ENCODE assay signal across 8 cellular contexts in the genomic region with DNA sequence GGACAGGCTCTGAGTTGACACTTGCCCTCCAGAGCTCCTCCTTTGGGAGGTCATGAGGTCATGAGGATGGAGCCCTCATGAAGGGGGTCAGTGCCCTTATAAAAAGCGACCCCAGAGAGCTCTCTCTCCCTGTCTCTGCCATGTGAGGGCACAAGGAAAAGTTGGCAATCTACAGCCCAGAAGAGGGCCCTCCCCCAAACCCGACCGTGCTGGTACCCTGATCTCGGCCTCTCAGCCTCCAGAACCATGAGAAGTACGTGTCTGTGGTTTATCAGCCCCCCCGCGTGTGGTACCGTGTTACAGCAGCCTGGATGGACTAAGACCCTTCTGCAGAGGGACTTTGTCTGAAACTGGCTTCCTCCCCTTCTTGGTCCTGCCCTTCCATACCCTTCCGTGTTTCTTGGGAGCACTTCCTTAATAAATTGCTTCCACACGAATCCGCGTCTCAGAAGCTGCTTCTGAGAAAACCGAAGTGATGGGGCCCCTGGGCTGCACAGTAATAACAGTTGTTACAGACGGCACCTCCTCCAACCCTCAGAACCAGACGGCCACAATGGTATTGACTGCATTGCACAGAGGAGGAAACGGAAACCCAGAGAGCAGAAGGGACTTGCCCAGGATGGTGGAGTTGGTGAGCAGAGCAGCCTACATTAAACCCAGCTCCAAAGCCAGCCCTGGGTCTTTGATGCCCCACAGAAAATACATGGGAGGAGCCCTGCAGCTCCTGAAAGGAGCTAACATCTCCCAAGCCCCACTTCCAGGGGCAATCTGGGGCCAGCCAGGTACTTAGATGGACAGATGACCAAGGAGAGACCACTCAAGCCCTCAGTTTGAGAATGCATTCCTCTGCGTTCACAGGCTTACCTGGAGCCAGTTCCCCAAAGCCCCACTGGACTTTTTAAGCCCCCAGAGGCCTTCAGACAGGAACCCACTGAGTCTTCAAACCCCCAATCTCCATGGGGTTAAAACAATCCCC.
A peak's percentile ranks its signal among the peaks of the same experiment; 100 is the strongest.
DNase-seq lines count a peak whose midpoint lies in the region; ATAC-seq and TF ChIP-seq lines count a peak whose summit lies in the region.

No MANE protein-coding gene starts in this region.

- H3K9me3 ChIP-seq in WERI-Rb-1 (ENCODE audit: severe bottlenecking): no peaks in the 10 kb centered on the region

- peak overlapping the region; percentile 69 for H3K27ac ChIP-seq in WERI-Rb-1

- H3K27me3 ChIP-seq in WERI-Rb-1 (ENCODE audit: insufficient read depth, low read depth, severe bottlenecking): no peaks in the 10 kb centered on the region

- peaks cover 8% of the 10 kb centered on the region for H3K4me1 Mint-ChIP-seq in progenitor cell of endocrine pancreas (ENCODE audit: low read depth)

- peaks cover 8% of the 10 kb centered on the region for H3K9me3 Mint-ChIP-seq in progenitor cell of endocrine pancreas (ENCODE audit: low read depth)

- H3K36me3 Mint-ChIP-seq in progenitor cell of endocrine pancreas (ENCODE audit: insufficient read depth): no peaks in the 10 kb centered on the region

- no peak overlapping the region for H3K27ac Mint-ChIP-seq in progenitor cell of endocrine pancreas

- H3K4me3 ChIP-seq in WERI-Rb-1 (ENCODE audit: low read depth, low read length): no peak overlapping the region

- DNase-seq in DMS53 (lab: John Stamatoyannopoulos, UW) (peak; percentile 49), DMS53 treated with DMSO at 0.1 percent for 48 hours (lab: John Stamatoyannopoulos, UW; ENCODE audit: unreplicated experiment) (no peak), WERI-Rb-1 (no peak), progenitor cell of endocrine pancreas (ENCODE audit: low spot score, unreplicated experiment) (no peak), retina (no peak)
- DNase-seq in effector CD8-positive, alpha-beta T cell (lab: John Stamatoyannopoulos, UW): peak; percentile 33
- peak; percentile 31 to 63 for DNase-seq in stimulated activated CD8-positive, alpha-beta memory T cell treated with anti-CD3 and anti-CD28 coated beads, Interleukin-4, amount 100 ng/mL, for 4 hours (ENCODE audit: low read depth in 2 of 2, low spot score in 1 of 2)

- peaks cover 5% of the 10 kb centered on the region for H3K27me3 Mint-ChIP-seq in progenitor cell of endocrine pancreas

- H3K4me3 Mint-ChIP-seq in progenitor cell of endocrine pancreas (ENCODE audit: low read depth): no peak overlapping the region

- peak; percentile 74 for ATAC-seq in HG03280 (IDR thresholded peaks at IDR 0.05; ENCODE audit: unreplicated experiment)

- H3K36me3 ChIP-seq in WERI-Rb-1: no peaks in the 10 kb centered on the region

- TF ChIP-seq CTCF in WERI-Rb-1 (IDR thresholded peaks at IDR 0.05; ENCODE audit: low read depth, low read length) (no peak), progenitor cell of endocrine pancreas (IDR thresholded peaks at IDR 0.05; ENCODE audit: unreplicated experiment) (no peak)

Comparison
In these comparisons a context has a peak if more than half of its experiments do, and no peak if none do; other contexts are left out.
1. DNase-seq: peak in DMS53 (single experiment), effector CD8-positive, alpha-beta T cell (single experiment) and stimulated activated CD8-positive, alpha-beta memory T cell treated with anti-CD3 and anti-CD28 coated beads, Interleukin-4, amount 100 ng/mL, for 4 hours (2 of 2); none in DMS53 treated with DMSO at 0.1 percent for 48 hours (single experiment), WERI-Rb-1 (single experiment), progenitor cell of endocrine pancreas (single experiment) and retina (single experiment).